ENCODE assay signal across 8 cellular contexts in genomic region chr2:95345415-95346235, GRCh38. TPM values are rescaled to one million over a fixed set of nuclear protein-coding genes. Genes with fewer than 3 reads are reported as not detected.
DNase-seq lines count a peak whose midpoint lies in the region; ATAC-seq and TF ChIP-seq lines count a peak whose summit lies in the region.

No MANE protein-coding gene starts in this region.

- no peak overlapping the region for H3K27ac Mint-ChIP-seq in CD8-positive, alpha-beta memory T cell

- H3K9me3 ChIP-seq in CD8-positive, alpha-beta memory T cell (ENCODE audit: low read length), result no peaks in the 10 kb centered on the region
- H3K9me3 ChIP-seq in Peyer's patch (no peaks in the 10 kb centered on the region), gastroesophageal sphincter (no peaks in the 10 kb centered on the region), neuron (ENCODE audit: low read length) (no peaks in the 10 kb centered on the region)

- H3K27me3 ChIP-seq in CD8-positive, alpha-beta memory T cell (ENCODE audit: insufficient read depth, low read length, poor library complexity, severe bottlenecking), result peaks cover 17% of the 10 kb centered on the region
- no peaks in the 10 kb centered on the region for H3K27me3 ChIP-seq in Peyer's patch
- peaks cover 12% of the 10 kb centered on the region for H3K27me3 ChIP-seq in gastroesophageal sphincter
- peaks cover 66% of the 10 kb centered on the region for H3K27me3 ChIP-seq in neuron (ENCODE audit: insufficient read depth, low read length)

- peaks cover 0 to 11% (median 3%) of the 10 kb centered on the region in 3 donors for H3K4me1 Mint-ChIP-seq in CD8-positive, alpha-beta memory T cell

- TF ChIP-seq EP300 in gastroesophageal sphincter (IDR thresholded peaks at IDR 0.05), result no peak

- DNase-seq in CD8-positive, alpha-beta memory T cell, result peak in 4 of 5 donors; percentile 11 to 29 (median 20)
- DNase-seq in HuH-7 (ENCODE audit: low spot score) (peak; percentile 93), Peyer's patch (peak; percentile 42 to 91 (median 87)), stromal cell of bone marrow (ENCODE audit: low read depth) (peak; percentile 50)
- DNase-seq in activated effector memory CD4-positive, alpha-beta T cell treated with anti-CD3 and anti-CD28 coated beads, Interleukin-2, amount 50 U/mL, for 16 hours, result peak; percentile 84

- H3K9me3 Mint-ChIP-seq in CD8-positive, alpha-beta memory T cell, result no peaks in the 10 kb centered on the region

- CTCF ChIA-PET in CD8-positive, alpha-beta memory T cell (lab: Charles Lee), result interaction anchor here (0.9 to 1.9 kb wide), 6 partner anchors 11 to 156 kb away, joined by 3 to 6 read pairs (median 4); no protein-coding TSS in a partner anchor

- H3K4me3 Mint-ChIP-seq in CD8-positive, alpha-beta memory T cell, result peak overlapping the region in 6 of 7 donors; percentile 66 to 87 (median 79)

- peaks cover 25 to 66% of the 10 kb centered on the region in 2 donors for H3K27me3 Mint-ChIP-seq in CD8-positive, alpha-beta memory T cell

- peak overlapping the region; percentile 94 for H2AFZ ChIP-seq in neuron (ENCODE audit: low read depth, low read length)

- H3K27ac ChIP-seq in CD8-positive, alpha-beta memory T cell (ENCODE audit: low read depth, low read length), result no peak overlapping the region
- H3K27ac ChIP-seq in Peyer's patch, result peak overlapping the region; percentile 25 to 66 (median 48)
- H3K27ac ChIP-seq in gastroesophageal sphincter, result peak overlapping the region; percentile 29 to 90 (median 90)

- peak in 5 of 6 experiments; percentile 28 to 93 (median 85) for TF ChIP-seq CTCF in Peyer's patch (IDR thresholded peaks at IDR 0.05)
- peak in 3 of 4 experiments; percentile 79 to 92 (median 85) for TF ChIP-seq CTCF in gastroesophageal sphincter (IDR thresholded peaks at IDR 0.05)

- TF ChIP-seq POLR2A in Peyer's patch (IDR thresholded peaks at IDR 0.05), result no peak
- TF ChIP-seq POLR2A in gastroesophageal sphincter (IDR thresholded peaks at IDR 0.05), result no peak

- 0% methylated on average over 4 to 7 of the region's 75 CpGs for WGBS in gastroesophageal sphincter (ENCODE audit: low coverage in 1 of 2), 2 donors

- POLR2A ChIA-PET in CD8-positive, alpha-beta memory T cell (lab: Charles Lee), result no interaction called here

- no peaks in the 10 kb centered on the region for H3K36me3 Mint-ChIP-seq in CD8-positive, alpha-beta memory T cell

- peak; percentile 69 for ATAC-seq in GM21360 (IDR thresholded peaks at IDR 0.05; ENCODE audit: unreplicated experiment)
- peak; percentile 91 for ATAC-seq in gastroesophageal sphincter

- H3K36me3 ChIP-seq in CD8-positive, alpha-beta memory T cell (ENCODE audit: insufficient read depth, low read length), result no peaks in the 10 kb centered on the region
- H3K36me3 ChIP-seq in Peyer's patch (no peaks in the 10 kb centered on the region), gastroesophageal sphincter (no peaks in the 10 kb centered on the region), neuron (ENCODE audit: insufficient read depth, low read length) (no peaks in the 10 kb centered on the region)

- peaks cover 11% of the 10 kb centered on the region for H3K4me1 ChIP-seq in CD8-positive, alpha-beta memory T cell (ENCODE audit: insufficient read depth, low read length)
- H3K4me1 ChIP-seq in Peyer's patch (peaks cover 0 to 13% (median 6%) of the 10 kb centered on the region in 4 donors), gastroesophageal sphincter (peaks cover 0 to 42% (median 10%) of the 10 kb centered on the region in 3 donors), neuron (ENCODE audit: insufficient read depth, low read length) (peaks cover 4% of the 10 kb centered on the region)

- H3K4me3 ChIP-seq in CD8-positive, alpha-beta memory T cell (ENCODE audit: low read length), result peak overlapping the region; percentile 45
- peak overlapping the region; percentile 46 to 92 (median 65) for H3K4me3 ChIP-seq in Peyer's patch
- peak overlapping the region; percentile 70 to 87 for H3K4me3 ChIP-seq in gastroesophageal sphincter
- H3K4me3 ChIP-seq in neuron (ENCODE audit: low read length), result peak overlapping the region; percentile 41

RNA-seq across cellular contexts. Expression of gene KCNIP3, which starts 48.5 kb away (rescaled TPM):
- total RNA-seq in CD8-positive, alpha-beta memory T cell, result not detected
- not detected for polyA plus RNA-seq in CD8-positive, alpha-beta memory T cell
- total RNA-seq in Peyer's patch, result 10 to 100 TPM in 1 of 4 donors, 1 to 10 TPM in 3; 4.9 to 11.4 (median 7.2) TPM
- 10 to 100 TPM; 14.4 to 41.4 (median 20.0) TPM for total RNA-seq in gastroesophageal sphincter

RNA-seq across cellular contexts. Expression of gene FAHD2A, which starts 56.9 kb away (rescaled TPM):
- total RNA-seq in CD8-positive, alpha-beta memory T cell, result 10 to 100 TPM; 28.8 to 32.3 TPM
- 20.0 TPM for polyA plus RNA-seq in CD8-positive, alpha-beta memory T cell
- total RNA-seq in Peyer's patch, result 100 to 1,000 TPM in 2 of 4 donors, 10 to 100 TPM in 2; 10.7 to 112 (median 87.1) TPM
- 10 to 100 TPM in 3 of 4 donors, 1 to 10 TPM in 1; 6.5 to 29.8 (median 19.5) TPM for total RNA-seq in gastroesophageal sphincter

Comparison
In these comparisons a context has a peak if more than half of its experiments do, and no peak if none do; other contexts are left out.
1. DNase-seq: peak in every context shown above with its lines; median percentile 93 in HuH-7; 87 in Peyer's patch; 84 in activated effector memory CD4-positive, alpha-beta T cell treated with anti-CD3 and anti-CD28 coated beads, Interleukin-2, amount 50 U/mL, for 16 hours; 50 in stromal cell of bone marrow; 20 in CD8-positive, alpha-beta memory T cell.
2. RNA of gene KCNIP3, which starts 48.5 kb away (total RNA-seq): 14.4 to 41.4 TPM in gastroesophageal sphincter and 4.9 to 11.4 TPM in Peyer's patch; not detected in CD8-positive, alpha-beta memory T cell; every median in the first group is over 4 times any median in the second.
3. Peak in every context shown above with its lines, with median percentiles within 50 percentile points of each other: H3K4me3 ChIP-seq.